Comparison of ENCODE assay signal across 31 cellular contexts in genomic region chr7:65279795-65280194, GRCh38.
"Had no signal": no experiment of that assay in that cellular context is flagged by ENCODE, and none has a peak within 500 bp of the region (broad histone marks: within the 10 kb centered on the region; RNA-seq: fewer than 3 reads in every experiment).

No MANE protein-coding gene starts in this region.

- H3K27me3 ChIP-seq: ascending aorta, cardiac muscle cell, colonic mucosa had no signal

- H3K4me1 ChIP-seq: ascending aorta, colonic mucosa had no signal

- ATAC-seq: activated CD8-positive, alpha-beta T cell treated with anti-CD3 and anti-CD28 coated beads for 36 hours; activated naive CD8-positive, alpha-beta T cell treated with anti-CD3 and anti-CD28 coated beads, Interleukin-2, amount 50 U/mL, for 24 hours; activated T-cell treated with anti-CD3 and anti-CD28 coated beads, Interleukin-2, amount 50 U/mL, for 4 hours; activated T-cell treated with anti-CD3 and anti-CD28 coated beads, Interleukin-2, amount 50 U/mL, for 72 hours; activated T-helper 17 cell treated with anti-CD3 and anti-CD28 coated beads, Interleukin-2, amount 50 U/mL, for 72 hours had no signal

- FAIRE-seq: bronchial epithelial cell, TTC549 had no signal

- H3K9me3 ChIP-seq: colonic mucosa had no signal

- H3K4me3 ChIP-seq: ascending aorta, cardiac muscle cell, colonic mucosa had no signal

- H3K36me3 ChIP-seq: ascending aorta, cardiac muscle cell, colonic mucosa had no signal

- DNase-seq: activated B cell treated with CpG ODN at 0.5 μM for 24 hours; activated CD4-positive, alpha-beta memory T cell treated with anti-CD3 and anti-CD28 coated beads for 36 hours; activated CD4-positive, alpha-beta T cell treated with anti-CD3 and anti-CD28 coated beads for 4 hours; activated CD4-positive, alpha-beta T cell treated with anti-CD3 and anti-CD28 coated beads, Interleukin-2, amount 10 ng/mL, durations not matched to agents 24 days and 14 days; activated CD4-positive, alpha-beta T cell treated with anti-CD3 and anti-CD28 coated beads, Interleukin-2, amount 50 U/mL, for 1 hour; activated CD4-positive, alpha-beta T cell treated with anti-CD3 and anti-CD28 coated beads, Interleukin-2, amount 50 U/mL, for 4 hours; activated CD4-positive, CD25-positive, alpha-beta regulatory T cell treated with anti-CD3 and anti-CD28 coated beads, Interleukin-2, amount 50 U/mL, for 72 hours; activated CD8-positive, alpha-beta memory T cell treated with anti-CD3 and anti-CD28 coated beads, Interleukin-2, amount 50 U/mL, for 4 hours; activated CD8-positive, alpha-beta T cell treated with anti-CD3 and anti-CD28 coated beads for 36 hours; activated effector memory CD4-positive, alpha-beta T cell treated with anti-CD3 and anti-CD28 coated beads, Interleukin-2, amount 50 U/mL, for 16 hours; activated naive CD4-positive, alpha-beta T cell treated with anti-CD3 and anti-CD28 coated beads, Interleukin-2, amount 10 ng/mL, durations not matched to agents 7 days and 5 days; activated naive CD4-positive, alpha-beta T cell treated with Interleukin-2 at 50 U/mL for 16 hours; activated naive CD8-positive, alpha-beta T cell treated with anti-CD3 and anti-CD28 coated beads, Interleukin-2, amount 10 ng/mL, durations not matched to agents 7 days and 5 days; activated naive CD8-positive, alpha-beta T cell treated with anti-CD3 and anti-CD28 coated beads, Interleukin-2, amount 50 U/mL, for 24 hours; activated T-cell treated with anti-CD3 and anti-CD28 coated beads for 4 hours; activated T-cell treated with anti-CD3 and anti-CD28 coated beads, Interleukin-2, amount 50 U/mL, for 1 hour; activated T-cell treated with anti-CD3 and anti-CD28 coated beads, Interleukin-2, amount 50 U/mL, for 4 hours; activated T-cell treated with anti-CD3 and anti-CD28 coated beads, Interleukin-2, amount 50 U/mL, for 72 hours; amygdala; anterior cingulate cortex; caudate nucleus; cerebellar nuclear complex; colonic mucosa; T-helper 2 cell; T-helper 9 cell had no signal

- H3K27ac ChIP-seq: ascending aorta, cardiac muscle cell, colonic mucosa, VCaP had no signal
